In the genomic region with DNA sequence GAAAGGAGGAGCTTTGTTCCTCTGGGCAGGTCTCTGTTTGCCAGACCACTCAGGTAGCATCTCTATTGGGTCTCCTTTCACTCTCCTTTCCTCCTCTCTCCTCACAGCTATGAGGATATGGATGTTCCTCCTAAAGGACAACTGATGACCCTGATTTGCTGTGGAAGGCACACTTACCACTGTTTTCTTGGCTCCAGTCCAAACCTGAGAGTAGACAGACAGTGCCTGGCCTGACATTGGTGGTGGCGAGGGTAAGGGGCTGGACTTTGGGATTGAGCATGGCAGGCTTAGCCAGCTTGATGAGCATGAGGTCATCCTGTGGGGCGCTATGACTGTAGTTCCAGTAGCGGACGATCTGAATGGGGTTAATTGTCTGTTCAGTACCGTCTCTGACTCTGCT, we compare ENCODE assay signal across 18 cellular contexts.
"Had no signal": no experiment of that assay in that cellular context is flagged by ENCODE, and none has a peak within 500 bp of the region (broad histone marks: within the 10 kb centered on the region; RNA-seq: fewer than 3 reads in every experiment).

No MANE protein-coding gene starts in this region.

- DNase-seq: dorsolateral prefrontal cortex; effector CD4-positive, alpha-beta T cell; gastrocnemius medialis; head of caudate nucleus; left ventricle myocardium superior; lower lobe of right lung; naive thymus-derived CD8-positive, alpha-beta T cell; nephron progenitor cell; stimulated activated CD4-positive, alpha-beta T cell treated with anti-CD3 and anti-CD28 coated beads, Interleukin-12 subunit alpha, Interleukin-12 subunit beta, amount 100 ng/mL, for 4 hours; stimulated activated CD4-positive, alpha-beta T cell treated with anti-CD3 and anti-CD28 coated beads, Interleukin-1b, Interleukin-23, amount 100 ng/mL, for 48 hours; stimulated activated CD4-positive, alpha-beta T cell treated with anti-CD3 and anti-CD28 coated beads, Interleukin-4, amount 100 ng/mL, for 1 hour; stimulated activated CD8-positive, alpha-beta memory T cell treated with anti-CD3 and anti-CD28 coated beads, Interleukin-4, amount 100 ng/mL, for 48 hours; stimulated activated naive CD4-positive, alpha-beta T cell; stimulated activated naive CD8-positive, alpha-beta T cell treated with anti-CD3 and anti-CD28 coated beads, Interleukin-15, amount 100 ng/mL, for 72 hours; transverse colon; upper lobe of right lung; uterus had no signal

- ATAC-seq: gastrocnemius medialis; left ventricle myocardium superior; lower lobe of right lung; naive thymus-derived CD8-positive, alpha-beta T cell; sciatic nerve; stimulated activated naive CD8-positive, alpha-beta T cell treated with anti-CD3 and anti-CD28 coated beads, Interleukin-15, amount 100 ng/mL, for 72 hours; upper lobe of right lung had no signal
